8 cellular contexts compared by ENCODE assay signal in genomic region chr6:111566222-111566717, GRCh38. TPM values are rescaled to one million over a fixed set of nuclear protein-coding genes. Genes with fewer than 3 reads are reported as not detected.
DNase-seq lines count a peak whose midpoint lies in the region; ATAC-seq and TF ChIP-seq lines count a peak whose summit lies in the region.

No MANE protein-coding gene starts in this region.

- no peak overlapping the region for H3K14ac ChIP-seq in mesenchymal stem cell (ENCODE audit: low read length in 2 of 2)

- no peak overlapping the region for H2AK5ac ChIP-seq in mesenchymal stem cell (ENCODE audit: low read length, severe bottlenecking)

- H3K27me3 ChIP-seq in BLaER1 (no peaks in the 10 kb centered on the region), SU-DHL-6 (ENCODE audit: low read length) (no peaks in the 10 kb centered on the region), mesenchymal stem cell (ENCODE audit: control insufficient read depth in 1 of 2, insufficient read depth in 1 of 2, low read length in 2 of 2) (no peaks in the 10 kb centered on the region)

- no peaks in the 10 kb centered on the region for H3F3A ChIP-seq in SU-DHL-6 (ENCODE audit: insufficient read depth)

- H4K20me1 ChIP-seq in BLaER1 (no peaks in the 10 kb centered on the region), SU-DHL-6 (ENCODE audit: low read depth, low read length) (no peaks in the 10 kb centered on the region)

- H2BK15ac ChIP-seq in mesenchymal stem cell (ENCODE audit: low read depth, poor library complexity, severe bottlenecking), result no peak overlapping the region

- H3K79me1 ChIP-seq in mesenchymal stem cell (replicated peaks; ENCODE audit: low read length, poor library complexity, severe bottlenecking), result peaks cover 25% of the 10 kb centered on the region

- no peak for DNase-seq in mesenchymal stem cell
- no peak for DNase-seq in islet precursor cell
- DNase-seq in OCI-M1 (lab: John Stamatoyannopoulos, UW), result no peak
- no peak for DNase-seq in NCI-H128 (lab: John Stamatoyannopoulos, UW; ENCODE audit: unreplicated experiment)
- DNase-seq in NAMALWA (ENCODE audit: low spot score), result no peak

- peak overlapping the region; percentile 11 to 48 for H3K18ac ChIP-seq in mesenchymal stem cell (ENCODE audit: low read depth in 1 of 2, low read length in 2 of 2)

- H3K79me2 ChIP-seq in SU-DHL-6 (ENCODE audit: insufficient read depth, low read length), result no peaks in the 10 kb centered on the region

- H4K8ac ChIP-seq in mesenchymal stem cell (ENCODE audit: low read length), result peak overlapping the region; percentile 22

- TF ChIP-seq CTCF in SU-DHL-6 (IDR thresholded peaks at IDR 0.05; ENCODE audit: insufficient read depth, low read length, poor library complexity, severe bottlenecking), result no peak

- H2AFZ ChIP-seq in SU-DHL-6 (ENCODE audit: low read depth, low read length, severe bottlenecking) (no peak overlapping the region), mesenchymal stem cell (ENCODE audit: low read depth, low read length) (no peak overlapping the region)

- H3K4me1 ChIP-seq in BLaER1 (peaks cover 86% of the 10 kb centered on the region), mesenchymal stem cell (ENCODE audit: control insufficient read depth, insufficient read depth, low read depth, low read length) (peaks cover 13% of the 10 kb centered on the region)

- peaks cover 86% of the 10 kb centered on the region for H3K36me3 ChIP-seq in BLaER1
- H3K36me3 ChIP-seq in SU-DHL-6 (ENCODE audit: low read length), result no peaks in the 10 kb centered on the region
- H3K36me3 ChIP-seq in mesenchymal stem cell (ENCODE audit: control insufficient read depth in 1 of 2, insufficient read depth in 2 of 2, low read depth in 1 of 2, low read length in 2 of 2), result peaks cover 38 to 93% of the 10 kb centered on the region in 2 experiments

- peak overlapping the region; percentile 51 for H3K4me3 ChIP-seq in BLaER1
- H3K4me3 ChIP-seq in SU-DHL-6 (ENCODE audit: insufficient read depth, low read length, poor library complexity, severe bottlenecking), result no peak overlapping the region
- no peak overlapping the region for H3K4me3 ChIP-seq in mesenchymal stem cell (ENCODE audit: insufficient read depth in 1 of 2, low read depth in 1 of 2, low read length in 2 of 2)

- H3K27ac ChIP-seq in BLaER1 (peak overlapping the region; percentile 89), SU-DHL-6 (ENCODE audit: low read depth, low read length) (peak overlapping the region; percentile 36; the same call in 1 of the 2 replicates), mesenchymal stem cell (ENCODE audit: low read length, poor library complexity, severe bottlenecking) (no peak overlapping the region)

- no peak overlapping the region for H2BK120ac ChIP-seq in mesenchymal stem cell (ENCODE audit: low read depth, low read length)

- H2BK12ac ChIP-seq in mesenchymal stem cell (ENCODE audit: low read length in 2 of 2), result peak overlapping the region; percentile 28 to 64

- 50% methylated on average over 8 of the region's 8 CpGs for WGBS in mesenchymal stem cell

- H3K23ac ChIP-seq in mesenchymal stem cell (ENCODE audit: low read length in 2 of 2), result no peak overlapping the region

- peak; percentile 20 for ATAC-seq in GM21619 (IDR thresholded peaks at IDR 0.05; ENCODE audit: unreplicated experiment)

- H3K9me3 ChIP-seq in BLaER1 (no peaks in the 10 kb centered on the region), SU-DHL-6 (ENCODE audit: insufficient read depth, low read length) (no peaks in the 10 kb centered on the region), mesenchymal stem cell (ENCODE audit: control insufficient read depth, low read length) (no peaks in the 10 kb centered on the region)

- no peaks in the 10 kb centered on the region for H3K9me2 ChIP-seq in SU-DHL-6 (replicated peaks; ENCODE audit: insufficient read depth, low read length)

- H4K91ac ChIP-seq in mesenchymal stem cell (ENCODE audit: low read length), result peak overlapping the region; percentile 30

- peak overlapping the region; percentile 79 for H3K9ac ChIP-seq in BLaER1
- no peak overlapping the region for H3K9ac ChIP-seq in SU-DHL-6 (ENCODE audit: low read length)
- no peak overlapping the region for H3K9ac ChIP-seq in mesenchymal stem cell (ENCODE audit: low read length)

- peak overlapping the region in 1 of 2 experiments; percentile 19 for H3K4ac ChIP-seq in mesenchymal stem cell (ENCODE audit: low read depth in 1 of 2, low read length in 2 of 2)

- no peak overlapping the region for H2BK5ac ChIP-seq in mesenchymal stem cell (ENCODE audit: low read depth, low read length, poor library complexity, severe bottlenecking)

- peak overlapping the region; percentile 92 for H3K4me2 ChIP-seq in BLaER1
- no peak overlapping the region for H3K4me2 ChIP-seq in SU-DHL-6 (ENCODE audit: low read depth, low read length, poor library complexity, severe bottlenecking)
- H3K4me2 ChIP-seq in mesenchymal stem cell (ENCODE audit: low read length, poor library complexity, severe bottlenecking), result no peak overlapping the region

RNA-seq across cellular contexts. Expression of gene TRAF3IP2, which starts 39.4 kb away (rescaled TPM):
- 12.5 TPM for polyA plus RNA-seq in mesenchymal stem cell (2013, experiment 1 of 2)
- polyA plus RNA-seq in mesenchymal stem cell (2013, experiment 2 of 2), result 13.1 TPM
